Comparison of ENCODE assay signal across 9 cellular contexts in the genomic region with DNA sequence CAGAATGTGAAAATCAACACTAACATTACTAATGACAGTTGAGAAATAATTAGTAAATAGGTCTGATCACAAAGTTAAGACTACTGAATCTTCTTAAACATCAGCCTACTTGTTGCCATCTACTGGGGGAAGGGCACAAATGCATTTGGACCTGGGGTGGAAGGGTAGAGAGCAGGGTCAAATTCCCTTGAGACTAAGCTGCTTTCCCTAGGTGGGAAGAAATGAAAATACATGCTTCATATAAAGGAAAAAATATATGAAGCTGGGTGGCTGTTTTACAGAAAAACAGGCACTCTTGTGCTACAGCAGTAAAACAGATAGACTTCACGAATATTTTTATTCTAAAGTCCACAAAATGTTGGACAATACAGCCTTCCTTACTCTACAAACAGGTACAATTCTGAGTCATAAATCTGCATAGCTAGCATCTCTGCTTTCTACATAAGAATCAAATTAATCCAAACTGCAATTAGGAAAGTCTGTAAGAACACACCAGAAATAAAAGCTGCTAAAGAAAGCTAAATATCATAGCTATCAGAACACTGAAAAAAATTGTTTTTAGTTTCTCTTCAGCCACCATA. TPM values are rescaled to one million over a fixed set of nuclear protein-coding genes. Genes with fewer than 3 reads are reported as not detected.
DNase-seq lines count a peak whose midpoint lies in the region; ATAC-seq, FAIRE-seq and TF ChIP-seq lines count a peak whose summit lies in the region.
"Had no signal": no experiment of that assay in that cellular context is flagged by ENCODE, and none has a peak within 500 bp of the region (broad histone marks: within the 10 kb centered on the region; RNA-seq: fewer than 3 reads in every experiment).

No MANE protein-coding gene starts in this region.

- H3K4me3 Mint-ChIP-seq in GM23338, result no peak overlapping the region; the same call in 2 of the 3 replicates

- H3K79me2 ChIP-seq in GM23338 (replicated peaks; ENCODE audit: insufficient read depth), result peaks cover 100% of the 10 kb centered on the region

- peaks cover 23% of the 10 kb centered on the region; the same call in 2 of the 3 replicates for H3K4me1 Mint-ChIP-seq in GM23338

- intact Hi-C loops in pancreas (cut with DNase I), result no loop called here
- intact Hi-C loops in posterior cingulate gyrus (cut with DNase I), result loop anchor here (5.0 kb wide), 1 partner anchor 109 kb away; no protein-coding TSS in a partner anchor

- H3K36me3 ChIP-seq in GM23338 (ENCODE audit: insufficient read depth), result no peaks in the 10 kb centered on the region
- peaks cover 0 to 8% (median 0%) of the 10 kb centered on the region in 3 donors for H3K36me3 ChIP-seq in pancreas

- H3K9me2 ChIP-seq in GM23338 (ENCODE audit: insufficient read depth), result no peaks in the 10 kb centered on the region

- H4K20me1 ChIP-seq in GM23338 (replicated peaks; ENCODE audit: insufficient read depth), result peaks cover 33% of the 10 kb centered on the region

- no peaks in the 10 kb centered on the region for H3K27me3 Mint-ChIP-seq in GM23338 (ENCODE audit: insufficient read depth, low read depth, poor library complexity)

- peak; percentile 13 for DNase-seq in activated CD4-positive, alpha-beta T cell treated with anti-CD3 and anti-CD28 coated beads, Interleukin-2, amount 50 U/mL, for 1 hour
- DNase-seq in activated CD4-positive, alpha-beta T cell treated with anti-CD3 and anti-CD28 coated beads, Interleukin-2, amount 50 U/mL, for 4 hours, result no peak
- peak; percentile 69 for DNase-seq in GM23338 (ENCODE audit: low spot score)
- peak; percentile 16 for DNase-seq in NCI-H2196 (lab: John Stamatoyannopoulos, UW; ENCODE audit: unreplicated experiment)
- peak; percentile 15 for DNase-seq in central memory CD4-positive, alpha-beta T cell
- no peak for DNase-seq in pancreas
- no peak for DNase-seq in posterior cingulate gyrus
- DNase-seq in NCI-H187 (lab: John Stamatoyannopoulos, UW), result no peak

- no peak for FAIRE-seq in pancreas (lab: Jason Lieb, UNC)
- FAIRE-seq: endometrium had no signal

- peaks cover 10% of the 10 kb centered on the region; the same call in 2 of the 3 replicates for H3K36me3 Mint-ChIP-seq in GM23338 (ENCODE audit: low read depth)

- peak; percentile 90 for ATAC-seq in GM23338
- ATAC-seq in pancreas, result peak; percentile 60 to 86 (median 80)

- no peak overlapping the region for H3K4me2 ChIP-seq in GM23338

- no peak overlapping the region for H3K27ac Mint-ChIP-seq in GM23338

- H3K4me1 ChIP-seq in GM23338 (ENCODE audit: insufficient read depth) (peaks cover 22% of the 10 kb centered on the region), pancreas (peaks cover 0 to 11% (median 3%) of the 10 kb centered on the region in 3 donors)

- no peaks in the 10 kb centered on the region for H3K27me3 ChIP-seq in GM23338 (ENCODE audit: insufficient read depth)
- H3K27me3 ChIP-seq in pancreas, result no peaks in the 10 kb centered on the region

- no peaks in the 10 kb centered on the region for H3K9me3 ChIP-seq in pancreas

- H3K4me3 ChIP-seq in GM23338 (no peak overlapping the region), pancreas (no peak overlapping the region)

- H2AFZ ChIP-seq in GM23338, result no peak overlapping the region

- no peaks in the 10 kb centered on the region for H3F3A ChIP-seq in GM23338 (replicated peaks; ENCODE audit: low read depth)

- TF ChIP-seq CTCF in GM23338 (conservative IDR thresholded peaks at IDR 0.05; ENCODE audit: low read depth in 2 of 2) (peak; percentile 58 to 63), pancreas (IDR thresholded peaks at IDR 0.05) (no peak)

- 32 to 34% methylated on average over 1 of the region's 1 CpG for WGBS in pancreas, 2 donors

- H3K27ac ChIP-seq in GM23338 (ENCODE audit: low read depth) (no peak overlapping the region), pancreas (no peak overlapping the region)

- no peaks in the 10 kb centered on the region for H3K9me3 Mint-ChIP-seq in GM23338

TF ChIP-seq in GM23338, 12 proteins besides CTCF, POLR2A, EP300 and RAD21:
- TF ChIP-seq ZNF462 (CRISPR knock-in tag; IDR thresholded peaks at IDR 0.05) (no peak), NANOG (IDR thresholded peaks at IDR 0.05; ENCODE audit: borderline replicate concordance) (no peak), EZH2 (IDR thresholded peaks at IDR 0.05; ENCODE audit: low read depth, unreplicated experiment) (no peak), ZNF331 (CRISPR knock-in tag; IDR thresholded peaks at IDR 0.05; ENCODE audit: low read depth) (no peak), JUNB (IDR thresholded peaks at IDR 0.05; ENCODE audit: unreplicated experiment) (no peak), STAT1 (IDR thresholded peaks at IDR 0.05; ENCODE audit: unreplicated experiment) (no peak)
- TF ChIP-seq, protein P1, sequence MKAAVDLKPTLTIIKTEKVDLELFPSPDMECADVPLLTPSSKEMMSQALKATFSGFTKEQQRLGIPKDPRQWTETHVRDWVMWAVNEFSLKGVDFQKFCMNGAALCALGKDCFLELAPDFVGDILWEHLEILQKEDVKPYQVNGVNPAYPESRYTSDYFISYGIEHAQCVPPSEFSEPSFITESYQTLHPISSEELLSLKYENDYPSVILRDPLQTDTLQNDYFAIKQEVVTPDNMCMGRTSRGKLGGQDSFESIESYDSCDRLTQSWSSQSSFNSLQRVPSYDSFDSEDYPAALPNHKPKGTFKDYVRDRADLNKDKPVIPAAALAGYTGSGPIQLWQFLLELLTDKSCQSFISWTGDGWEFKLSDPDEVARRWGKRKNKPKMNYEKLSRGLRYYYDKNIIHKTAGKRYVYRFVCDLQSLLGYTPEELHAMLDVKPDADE (IDR thresholded peaks at IDR 0.05), result no peak

RNA-seq across cellular contexts. Expression of gene TRIP12, which starts 10.9 kb away (rescaled TPM):
- 117 and 133 TPM in 2 replicates for total RNA-seq in GM23338 (2014; rRNA removed; shearing (Covaris generic))
- polyA plus RNA-seq in GM23338 (2016; fragmentation: Nextera tagmentation; extraction: Ambion mirVana) (20.7 and 21.5 TPM in 2 replicates), pancreas (10 to 100 TPM; 12.2 to 17.7 TPM)
- 100 to 1,000 TPM in 1 of 6 donors, 10 to 100 TPM in 5; 51.5 to 106 (median 63.7) TPM for total RNA-seq in pancreas

RNA-seq across cellular contexts. Expression of gene FBXO36, which starts 11.4 kb away (rescaled TPM):
- total RNA-seq in GM23338 (2014; rRNA removed; shearing (Covaris generic)), result 7.6 and 9.0 TPM in 2 replicates
- polyA plus RNA-seq in GM23338 (2016; fragmentation: Nextera tagmentation; extraction: Ambion mirVana) (4.6 and 5.8 TPM in 2 replicates), pancreas (1 to 10 TPM in 1 of 2 donors, under 1 TPM in 1; 0.84 to 1.6 TPM)
- 1 to 10 TPM; 1.0 to 1.8 (median 1.2) TPM for total RNA-seq in pancreas

Comparison
In these comparisons a context has a peak if more than half of its experiments do, and no peak if none do; other contexts are left out.
1. DNase-seq: peak in activated CD4-positive, alpha-beta T cell treated with anti-CD3 and anti-CD28 coated beads, Interleukin-2, amount 50 U/mL, for 1 hour (single experiment), GM23338 (single experiment), NCI-H2196 (single experiment) and central memory CD4-positive, alpha-beta T cell (single experiment); none in activated CD4-positive, alpha-beta T cell treated with anti-CD3 and anti-CD28 coated beads, Interleukin-2, amount 50 U/mL, for 4 hours (0 of 2), pancreas (0 of 6), posterior cingulate gyrus (0 of 10) and NCI-H187 (0 of 2).
2. CTCF ChIP-seq: peak in GM23338 (2 of 2); none in pancreas (0 of 4).